8 cellular contexts compared by ENCODE assay signal in the genomic region with DNA sequence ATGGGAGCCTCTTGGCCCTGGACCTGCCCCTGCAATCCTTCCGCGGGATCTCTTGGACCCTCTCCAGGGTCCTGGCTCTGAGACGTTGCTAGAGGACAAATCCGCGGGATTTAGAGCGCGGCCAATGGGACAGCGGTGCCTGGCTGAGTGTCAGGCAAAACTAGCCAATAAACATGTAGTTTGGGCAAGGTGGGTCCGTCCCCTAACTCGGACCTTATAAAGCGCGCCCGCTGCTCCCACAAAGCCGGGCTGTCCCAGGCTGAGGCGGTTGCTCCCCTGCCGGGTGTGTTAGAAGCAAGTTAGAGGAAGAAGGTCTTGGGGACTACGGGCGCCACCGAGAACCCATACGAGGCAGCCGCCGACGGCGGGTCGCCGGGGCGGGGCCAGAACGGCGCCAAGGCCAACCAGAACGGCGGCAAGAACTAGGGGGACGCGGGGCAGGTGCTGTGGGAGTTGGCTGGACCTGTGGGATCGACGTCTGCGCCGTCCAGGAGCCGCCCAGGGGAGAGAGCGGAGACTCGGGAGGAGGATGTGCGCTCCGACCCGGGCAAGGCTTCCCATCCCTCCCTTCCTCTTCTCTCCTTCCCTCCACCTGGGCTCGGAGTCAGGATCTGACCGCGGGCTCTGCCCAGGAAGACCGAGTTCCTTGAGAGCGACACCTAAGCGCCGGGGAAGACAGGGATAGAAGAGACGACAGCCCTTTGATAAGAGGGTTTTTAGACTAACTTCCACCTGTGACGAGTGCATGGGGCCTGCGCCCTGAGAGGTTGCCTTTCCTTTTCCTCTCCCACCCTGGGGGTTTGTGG. TPM values are rescaled to one million over a fixed set of nuclear protein-coding genes. Genes with fewer than 3 reads are reported as not detected.
DNase-seq lines count a peak whose midpoint lies in the region; ATAC-seq and TF ChIP-seq lines count a peak whose summit lies in the region.

No MANE protein-coding gene starts in this region.

- no peak overlapping the region for H3K4me3 Mint-ChIP-seq in activated T-helper 1 cell treated with anti-CD3 and anti-CD28 coated beads, Interleukin-12 subunit alpha, Interleukin-12 subunit beta, Interleukin-2, Interleukin-4 antibody, amounts not matched to agents 30 ng/mL and 10 ng/mL and 1 ng/mL, durations not matched to agents 14 hours and 24 hours and 36 hours
- H3K4me3 Mint-ChIP-seq in naive thymus-derived CD4-positive, alpha-beta T cell = no peak overlapping the region
- H3K4me3 Mint-ChIP-seq in stimulated activated naive CD8-positive, alpha-beta T cell treated with anti-CD3 and anti-CD28 coated beads, Interleukin-15, amount 100 ng/mL, for 72 hours = no peak overlapping the region

- CTCF ChIA-PET in PC-3 (lab: Charles Lee) = interaction anchor here (1.0 kb wide), 1 partner anchor 257 kb away, joined by 9 read pairs; no protein-coding TSS in a partner anchor
- CTCF ChIA-PET in naive thymus-derived CD4-positive, alpha-beta T cell (lab: Charles Lee) = interaction anchor here (0.7 to 1.9 kb wide), 7 partner anchors 12 to 378 kb away, joined by 3 to 6 read pairs (median 3); no protein-coding TSS in a partner anchor

- no peak for TF ChIP-seq CTCF in PC-3 (conservative IDR thresholded peaks at IDR 0.05; ENCODE audit: low read depth, low read length)
- TF ChIP-seq CTCF in fibroblast of pulmonary artery (IDR thresholded peaks at IDR 0.05; ENCODE audit: low read length, missing control alignments) = no peak

- peak overlapping the region; percentile 98 for H2AFZ ChIP-seq in PC-3 (ENCODE audit: low read length)

- H3K36me3 ChIP-seq in PC-3 (ENCODE audit: low read depth, low read length) = no peaks in the 10 kb centered on the region
- H3K36me3 ChIP-seq in naive thymus-derived CD4-positive, alpha-beta T cell (ENCODE audit: control insufficient read depth in 2 of 3, insufficient read depth in 3 of 3, low read length in 3 of 3) = no peaks in the 10 kb centered on the region

- peak overlapping the region; percentile 81 for H3K4me3 ChIP-seq in PC-3 (ENCODE audit: low read length)
- H3K4me3 ChIP-seq in fibroblast of pulmonary artery (replicated peaks; ENCODE audit: low read depth, low read length) = peak overlapping the region; percentile 71
- peak overlapping the region; percentile 68 for H3K4me3 ChIP-seq in naive thymus-derived CD4-positive, alpha-beta T cell (ENCODE audit: low read length)

- POLR2A ChIA-PET in PC-3 (lab: Charles Lee; ENCODE audit: unreplicated experiment) = no interaction called here
- POLR2A ChIA-PET in naive thymus-derived CD4-positive, alpha-beta T cell (lab: Charles Lee) = no interaction called here

- H3K4me1 ChIP-seq in PC-3 (ENCODE audit: insufficient read depth, low read length) = peaks cover 24% of the 10 kb centered on the region
- peaks cover 0 to 5% of the 10 kb centered on the region in 2 donors for H3K4me1 ChIP-seq in naive thymus-derived CD4-positive, alpha-beta T cell (ENCODE audit: control insufficient read depth in 2 of 2, insufficient read depth in 2 of 2, low read length in 2 of 2)

- H3K4me1 Mint-ChIP-seq in activated T-helper 1 cell treated with anti-CD3 and anti-CD28 coated beads, Interleukin-12 subunit alpha, Interleukin-12 subunit beta, Interleukin-2, Interleukin-4 antibody, amounts not matched to agents 30 ng/mL and 10 ng/mL and 1 ng/mL, durations not matched to agents 14 hours and 24 hours and 36 hours (ENCODE audit: low read depth) = peaks cover 10% of the 10 kb centered on the region
- H3K4me1 Mint-ChIP-seq in naive thymus-derived CD4-positive, alpha-beta T cell = peaks cover 0 to 6% (median 0%) of the 10 kb centered on the region in 7 donors
- no peaks in the 10 kb centered on the region for H3K4me1 Mint-ChIP-seq in stimulated activated naive CD8-positive, alpha-beta T cell treated with anti-CD3 and anti-CD28 coated beads, Interleukin-15, amount 100 ng/mL, for 72 hours

- no peaks in the 10 kb centered on the region for H3K9me3 ChIP-seq in PC-3 (ENCODE audit: low read length)
- no peaks in the 10 kb centered on the region for H3K9me3 ChIP-seq in naive thymus-derived CD4-positive, alpha-beta T cell (ENCODE audit: control insufficient read depth in 2 of 3, low read length in 3 of 3)

- H3K9ac ChIP-seq in PC-3 (ENCODE audit: low read length) = peak overlapping the region; percentile 66

- peaks cover 3% of the 10 kb centered on the region for H3K36me3 Mint-ChIP-seq in activated T-helper 1 cell treated with anti-CD3 and anti-CD28 coated beads, Interleukin-12 subunit alpha, Interleukin-12 subunit beta, Interleukin-2, Interleukin-4 antibody, amounts not matched to agents 30 ng/mL and 10 ng/mL and 1 ng/mL, durations not matched to agents 14 hours and 24 hours and 36 hours (ENCODE audit: low read depth)
- H3K36me3 Mint-ChIP-seq in naive thymus-derived CD4-positive, alpha-beta T cell = peaks cover 0 to 2% (median 0%) of the 10 kb centered on the region in 5 donors

- intact Hi-C loops in PC-3 (cut with micrococcal nuclease) = loop anchor here (2.0 to 5.0 kb wide), 2 partner anchors 67 to 160 kb away; no protein-coding TSS in a partner anchor
- intact Hi-C loops in activated T-helper 1 cell treated with anti-CD3 and anti-CD28 coated beads, Interleukin-12 subunit alpha, Interleukin-12 subunit beta, Interleukin-2, Interleukin-4 antibody, amounts not matched to agents 30 ng/mL and 10 ng/mL and 1 ng/mL, durations not matched to agents 14 hours and 24 hours and 36 hours (cut with micrococcal nuclease) = loop anchor here (1.0 to 10.0 kb wide), 6 partner anchors 67 to 820 kb away; a partner anchor contains a TSS
- intact Hi-C loops in naive thymus-derived CD4-positive, alpha-beta T cell (cut with micrococcal nuclease) = loop anchor here (1.0 to 10.0 kb wide), 10 partner anchors 167 to 1847 kb away; a partner anchor contains a TSS

- no peaks in the 10 kb centered on the region for H3K9me2 ChIP-seq in PC-3 (replicated peaks; ENCODE audit: low read length)

- no peak overlapping the region for H3K27ac ChIP-seq in PC-3 (ENCODE audit: low read length)
- peak overlapping the region; percentile 28 for H3K27ac ChIP-seq in naive thymus-derived CD4-positive, alpha-beta T cell (ENCODE audit: low read depth, low read length)

- no peaks in the 10 kb centered on the region for H4K20me1 ChIP-seq in PC-3 (ENCODE audit: low read length)

- BruUV-seq in PC-3 (replicated peaks; lab: Mats Ljungman, UMichigan) = TSS peak; percentile 79

- peak; percentile 90 for ATAC-seq in GM21786 (IDR thresholded peaks at IDR 0.05; ENCODE audit: unreplicated experiment)
- peak; percentile 94 for ATAC-seq in PC-3
- ATAC-seq in naive thymus-derived CD4-positive, alpha-beta T cell = peak; percentile 78
- peak; percentile 95 for ATAC-seq in stimulated activated naive CD8-positive, alpha-beta T cell treated with anti-CD3 and anti-CD28 coated beads, Interleukin-15, amount 100 ng/mL, for 72 hours

- no peaks in the 10 kb centered on the region for H3F3A ChIP-seq in PC-3 (ENCODE audit: low read length, unreplicated experiment)

- peak; percentile 97 for DNase-seq in Daoy (ENCODE audit: low read depth)
- peak; percentile 94 for DNase-seq in KBM-7
- peak; percentile 94 for DNase-seq in PC-3
- DNase-seq in activated T-helper 1 cell treated with anti-CD3 and anti-CD28 coated beads, Interleukin-12 subunit alpha, Interleukin-12 subunit beta, Interleukin-2, Interleukin-4 antibody, amounts not matched to agents 30 ng/mL and 10 ng/mL and 1 ng/mL, durations not matched to agents 14 hours and 24 hours and 36 hours (ENCODE audit: low spot score) = peak; percentile 68
- peak; percentile 97 for DNase-seq in fibroblast of pulmonary artery (ENCODE audit: low read depth)
- peak in 8 of 9 donors; percentile 22 to 73 (median 34) for DNase-seq in naive thymus-derived CD4-positive, alpha-beta T cell
- peak; percentile 79 to 80 for DNase-seq in stimulated activated naive CD8-positive, alpha-beta T cell treated with anti-CD3 and anti-CD28 coated beads, Interleukin-15, amount 100 ng/mL, for 72 hours

- no peaks in the 10 kb centered on the region for H3K27me3 ChIP-seq in PC-3 (ENCODE audit: low read length)
- peaks cover 0 to 3% of the 10 kb centered on the region in 2 donors for H3K27me3 ChIP-seq in naive thymus-derived CD4-positive, alpha-beta T cell (ENCODE audit: control insufficient read depth in 2 of 2, insufficient read depth in 2 of 2, low read length in 2 of 2)

- peak overlapping the region; percentile 95 for H3K4me2 ChIP-seq in PC-3 (ENCODE audit: low read length)

- H3K79me2 ChIP-seq in PC-3 (ENCODE audit: low read length) = no peaks in the 10 kb centered on the region; the same call in 1 of the 2 replicates

- H3K27me3 Mint-ChIP-seq in activated T-helper 1 cell treated with anti-CD3 and anti-CD28 coated beads, Interleukin-12 subunit alpha, Interleukin-12 subunit beta, Interleukin-2, Interleukin-4 antibody, amounts not matched to agents 30 ng/mL and 10 ng/mL and 1 ng/mL, durations not matched to agents 14 hours and 24 hours and 36 hours (ENCODE audit: insufficient read depth) = no peaks in the 10 kb centered on the region
- H3K27me3 Mint-ChIP-seq in naive thymus-derived CD4-positive, alpha-beta T cell = no peaks in the 10 kb centered on the region
- H3K27me3 Mint-ChIP-seq in stimulated activated naive CD8-positive, alpha-beta T cell treated with anti-CD3 and anti-CD28 coated beads, Interleukin-15, amount 100 ng/mL, for 72 hours = no peaks in the 10 kb centered on the region

- no peaks in the 10 kb centered on the region for H3K9me3 Mint-ChIP-seq in activated T-helper 1 cell treated with anti-CD3 and anti-CD28 coated beads, Interleukin-12 subunit alpha, Interleukin-12 subunit beta, Interleukin-2, Interleukin-4 antibody, amounts not matched to agents 30 ng/mL and 10 ng/mL and 1 ng/mL, durations not matched to agents 14 hours and 24 hours and 36 hours
- H3K9me3 Mint-ChIP-seq in naive thymus-derived CD4-positive, alpha-beta T cell = no peaks in the 10 kb centered on the region
- H3K9me3 Mint-ChIP-seq in stimulated activated naive CD8-positive, alpha-beta T cell treated with anti-CD3 and anti-CD28 coated beads, Interleukin-15, amount 100 ng/mL, for 72 hours = no peaks in the 10 kb centered on the region

- in situ Hi-C loops in KBM-7 (cut with MboI; ENCODE audit: low pct_unique_long_range_greater_than_20kb, low sequenced_read_pairs) = loop anchor here (10.0 to 25.0 kb wide), 2 partner anchors 250 to 377 kb away; a partner anchor contains a TSS

- H3K27ac Mint-ChIP-seq in activated T-helper 1 cell treated with anti-CD3 and anti-CD28 coated beads, Interleukin-12 subunit alpha, Interleukin-12 subunit beta, Interleukin-2, Interleukin-4 antibody, amounts not matched to agents 30 ng/mL and 10 ng/mL and 1 ng/mL, durations not matched to agents 14 hours and 24 hours and 36 hours = no peak overlapping the region
- H3K27ac Mint-ChIP-seq in naive thymus-derived CD4-positive, alpha-beta T cell = no peak overlapping the region
- no peak overlapping the region for H3K27ac Mint-ChIP-seq in stimulated activated naive CD8-positive, alpha-beta T cell treated with anti-CD3 and anti-CD28 coated beads, Interleukin-15, amount 100 ng/mL, for 72 hours

RNA-seq across cellular contexts. Expression of a gene that starts 6.5 kb away (rescaled TPM):
- 62.4 and 66.7 TPM in 2 replicates for total RNA-seq in Daoy (2014; rRNA removed; shearing (Covaris generic))
- total RNA-seq in PC-3 (2014; rRNA removed) = 54.7 and 65.4 TPM in 2 replicates
- 12.2 and 15.1 TPM in 2 replicates for total RNA-seq in activated T-helper 1 cell treated with anti-CD3 and anti-CD28 coated beads, Interleukin-12 subunit alpha, Interleukin-12 subunit beta, Interleukin-2, Interleukin-4 antibody, amounts not matched to agents 30 ng/mL and 10 ng/mL and 1 ng/mL, durations not matched to agents 14 hours and 24 hours and 36 hours
- 10 to 100 TPM in 1 of 5 experiments, 1 to 10 TPM in 4; 5.3 to 18.2 (median 8.0) TPM for total RNA-seq in naive thymus-derived CD4-positive, alpha-beta T cell
- polyA plus RNA-seq in naive thymus-derived CD4-positive, alpha-beta T cell = 10 to 100 TPM; 18.0 to 26.1 TPM

Comparison
In these comparisons a context has a peak if more than half of its experiments do, and no peak if none do; other contexts are left out.
1. DNase-seq: peak in every context shown above with its lines; median percentile 97 in Daoy; 97 in fibroblast of pulmonary artery; 94 in KBM-7; 94 in PC-3; 80 in stimulated activated naive CD8-positive, alpha-beta T cell treated with anti-CD3 and anti-CD28 coated beads, Interleukin-15, amount 100 ng/mL, for 72 hours; 68 in activated T-helper 1 cell treated with anti-CD3 and anti-CD28 coated beads, Interleukin-12 subunit alpha, Interleukin-12 subunit beta, Interleukin-2, Interleukin-4 antibody, amounts not matched to agents 30 ng/mL and 10 ng/mL and 1 ng/mL, durations not matched to agents 14 hours and 24 hours and 36 hours; 34 in naive thymus-derived CD4-positive, alpha-beta T cell.